2 cellular contexts compared by ENCODE assay signal in genomic region chr6:28721372-28721771, GRCh38.
A peak's percentile ranks its signal among the peaks of the same experiment; 100 is the strongest.
TF ChIP-seq lines count a peak whose summit lies in the region.

No MANE protein-coding gene starts in this region.

TF ChIP-seq in HepG2, 621 proteins besides CTCF, POLR2A, EP300 and RAD21:
- no peak for TF ChIP-seq ZNF326 (CRISPR knock-in tag; IDR thresholded peaks at IDR 0.05; ENCODE audit: borderline replicate concordance)
- TF ChIP-seq ZNF678 (CRISPR knock-in tag; IDR thresholded peaks at IDR 0.05), result no peak
- TF ChIP-seq SNAPC2 (CRISPR knock-in tag; IDR thresholded peaks at IDR 0.05), result no peak
- TF ChIP-seq ZBTB7B (CRISPR knock-in tag; IDR thresholded peaks at IDR 0.05), result no peak

TF ChIP-seq in K562, 482 proteins besides CTCF, POLR2A, EP300 and RAD21:
- TF ChIP-seq PHF21A (IDR thresholded peaks at IDR 0.05; ENCODE audit: borderline replicate concordance, low read depth), result no peak
- TF ChIP-seq NONO (IDR thresholded peaks at IDR 0.05; ENCODE audit: low read depth in 2 of 2, low read length in 1 of 2), result peak in 1 of 2 experiments; percentile 33; a peak in 1 of 4 replicates
- peak; percentile 53; the same call in 1 of the 2 replicates for TF ChIP-seq C11orf30 (IDR thresholded peaks at IDR 0.05; ENCODE audit: low read depth)
- peak; percentile 65 for TF ChIP-seq ZNF316 (IDR thresholded peaks at IDR 0.05)
- TF ChIP-seq HDAC2 (IDR thresholded peaks at IDR 0.05), result no peak
